8 cellular contexts compared by ENCODE assay signal in the genomic region with DNA sequence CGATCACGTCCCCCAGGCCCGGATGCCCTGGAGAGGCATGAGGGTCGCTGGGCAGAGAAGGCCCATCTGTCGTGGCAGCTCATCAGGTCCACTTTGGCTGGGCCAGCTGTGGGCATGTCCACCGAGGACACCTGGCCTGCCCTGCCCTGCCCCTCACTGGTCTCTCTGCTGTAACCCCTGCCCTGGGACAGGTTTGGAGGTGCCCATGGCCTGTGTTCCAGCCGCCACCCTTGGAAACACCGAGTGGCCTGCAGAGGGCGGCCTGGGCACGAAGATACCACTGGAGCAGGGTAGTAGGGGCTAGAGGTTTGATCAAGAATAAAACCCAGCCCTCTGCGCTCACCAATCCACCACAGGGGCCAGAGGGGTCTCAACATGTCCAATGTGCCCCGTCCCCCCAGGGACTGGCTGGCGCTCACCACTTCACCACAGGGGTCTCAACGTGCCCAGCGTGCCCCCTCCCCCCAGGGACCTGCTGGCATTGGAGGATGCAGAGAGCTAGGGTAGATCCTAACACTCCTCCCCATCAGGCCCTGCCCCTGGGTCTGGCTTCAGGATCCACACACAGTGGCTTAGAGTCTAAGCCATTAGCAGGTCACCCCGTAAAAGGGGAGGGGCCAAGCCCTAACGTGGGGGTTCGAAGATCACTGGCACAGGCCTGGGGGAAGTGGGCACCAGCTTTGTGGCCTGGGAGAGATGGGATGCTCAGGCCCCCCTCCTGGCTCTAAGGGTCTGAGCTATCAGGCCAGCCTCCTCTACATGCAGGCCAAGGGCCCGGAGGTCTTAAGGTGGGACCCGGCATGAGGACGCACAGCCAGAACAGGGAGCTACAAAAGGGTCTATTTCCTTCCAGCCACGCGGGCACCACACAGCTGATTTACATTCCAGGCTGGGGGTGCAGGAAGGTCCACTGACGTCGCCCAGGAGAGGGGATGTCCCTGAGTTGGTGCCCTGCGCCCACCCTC. TPM values are rescaled to one million over a fixed set of nuclear protein-coding genes. Genes with fewer than 3 reads are reported as not detected.
A peak's percentile ranks its signal among the peaks of the same experiment; 100 is the strongest.
DNase-seq lines count a peak whose midpoint lies in the region; ATAC-seq and TF ChIP-seq lines count a peak whose summit lies in the region.

No MANE protein-coding gene starts in this region.

- no peaks in the 10 kb centered on the region for H3K9me3 Mint-ChIP-seq in neural progenitor cell
- H3K9me3 Mint-ChIP-seq in type B pancreatic cell = no peaks in the 10 kb centered on the region

- H3K36me3 Mint-ChIP-seq in neural progenitor cell = no peaks in the 10 kb centered on the region
- no peaks in the 10 kb centered on the region for H3K36me3 Mint-ChIP-seq in type B pancreatic cell

- no peaks in the 10 kb centered on the region for H3K9me3 ChIP-seq in OCI-LY3 (ENCODE audit: insufficient read depth, low read length)
- H3K9me3 ChIP-seq in neural progenitor cell (ENCODE audit: low read depth) = no peaks in the 10 kb centered on the region

- H3K27me3 ChIP-seq in OCI-LY3 (ENCODE audit: low read depth, low read length) = no peaks in the 10 kb centered on the region
- H3K27me3 ChIP-seq in neural progenitor cell = no peaks in the 10 kb centered on the region

- H3K4me3 Mint-ChIP-seq in neural progenitor cell = peak overlapping the region; percentile 68
- peak overlapping the region; percentile 62 for H3K4me3 Mint-ChIP-seq in type B pancreatic cell

- H3F3A ChIP-seq in neural progenitor cell (ENCODE audit: low read depth) = peaks cover 23% of the 10 kb centered on the region

- H3K4me2 ChIP-seq in OCI-LY3 (ENCODE audit: low read length) (no peak overlapping the region), neural progenitor cell (peak overlapping the region; percentile 83)

- no peaks in the 10 kb centered on the region for H3K36me3 ChIP-seq in OCI-LY3 (replicated peaks; ENCODE audit: low read depth, low read length)
- no peaks in the 10 kb centered on the region for H3K36me3 ChIP-seq in neural progenitor cell

- H3K4me3 ChIP-seq in OCI-LY3 (ENCODE audit: low read length) = no peak overlapping the region
- no peak overlapping the region for H3K4me3 ChIP-seq in neural progenitor cell

- H3K27ac Mint-ChIP-seq in neural progenitor cell (no peak overlapping the region), type B pancreatic cell (no peak overlapping the region)

- TF ChIP-seq CTCF in OCI-LY3 (IDR thresholded peaks at IDR 0.05; ENCODE audit: low read depth, low read length) (peak; percentile 54), neural progenitor cell (IDR thresholded peaks at IDR 0.05) (peak; percentile 72), type B pancreatic cell (conservative IDR thresholded peaks at IDR 0.05) (peak; percentile 74)

- ATAC-seq in HG03280 (IDR thresholded peaks at IDR 0.05; ENCODE audit: unreplicated experiment) = no peak

- H2AFZ ChIP-seq in OCI-LY3 (ENCODE audit: low read depth, low read length) = no peak overlapping the region
- H2AFZ ChIP-seq in neural progenitor cell (replicated peaks) = no peak overlapping the region

- peaks cover 8% of the 10 kb centered on the region for H3K4me1 Mint-ChIP-seq in neural progenitor cell
- H3K4me1 Mint-ChIP-seq in type B pancreatic cell (ENCODE audit: unreplicated experiment) = no peaks in the 10 kb centered on the region

- H4K20me1 ChIP-seq in OCI-LY3 (ENCODE audit: insufficient read depth, low read length) (no peaks in the 10 kb centered on the region), neural progenitor cell (ENCODE audit: low read depth) (peaks cover 35% of the 10 kb centered on the region)

- H3K9ac ChIP-seq in OCI-LY3 (ENCODE audit: low read length) = no peak overlapping the region
- no peak overlapping the region for H3K9ac ChIP-seq in neural progenitor cell

- H3K27ac ChIP-seq in OCI-LY3 (ENCODE audit: low read length) (no peak overlapping the region), neural progenitor cell (no peak overlapping the region)

- peaks cover 15% of the 10 kb centered on the region; the same call in 1 of the 2 replicates for H3K4me1 ChIP-seq in OCI-LY3 (ENCODE audit: low read length)
- H3K4me1 ChIP-seq in neural progenitor cell = peaks cover 6% of the 10 kb centered on the region

- H3K27me3 Mint-ChIP-seq in neural progenitor cell (ENCODE audit: insufficient read depth, low read depth) (peaks cover 6% of the 10 kb centered on the region), type B pancreatic cell (no peaks in the 10 kb centered on the region)

- DNase-seq in SIG-M5 treated with dmso at 0.1 percent for 504 hours (lab: John Stamatoyannopoulos, UW; ENCODE audit: unreplicated experiment) (peak; percentile 59), SIG-M5 (lab: John Stamatoyannopoulos, UW) (no peak), fibroblast of gingiva (ENCODE audit: low read depth) (peak; percentile 55), neural progenitor cell (ENCODE audit: low spot score) (peak; percentile 83), type B pancreatic cell (ENCODE audit: extremely low spot score, unreplicated experiment) (no peak)
- peak; percentile 80 to 81 for DNase-seq in activated T-cell treated with anti-CD3 and anti-CD28 coated beads, Interleukin-2, amount 50 U/mL, for 48 hours

- H3K79me2 ChIP-seq in OCI-LY3 (ENCODE audit: low read length) = no peaks in the 10 kb centered on the region
- no peaks in the 10 kb centered on the region for H3K79me2 ChIP-seq in neural progenitor cell (ENCODE audit: low read depth)

RNA-seq across cellular contexts. Expression of gene HDAC10, which starts 1.3 kb away (rescaled TPM):
- total RNA-seq in neural progenitor cell (ENCODE audit: low replicate concordance) = 5.4 and 27.6 TPM in 2 replicates
- total RNA-seq in type B pancreatic cell (ENCODE audit: low replicate concordance) = 29.5 and 37.1 TPM in 2 replicates

RNA-seq across cellular contexts. Expression of gene TUBGCP6, which starts 7.5 kb away (rescaled TPM):
- total RNA-seq in neural progenitor cell (ENCODE audit: low replicate concordance) (16.9 and 44.6 TPM in 2 replicates), type B pancreatic cell (ENCODE audit: low replicate concordance) (43.0 and 51.4 TPM in 2 replicates)

RNA-seq across cellular contexts. Expression of gene MAPK12, which starts 9.1 kb away (rescaled TPM):
- total RNA-seq in neural progenitor cell (ENCODE audit: low replicate concordance) (18.7 and 28.4 TPM in 2 replicates), type B pancreatic cell (ENCODE audit: low replicate concordance) (11.4 and 31.3 TPM in 2 replicates)

RNA-seq across cellular contexts. Expression of gene MAPK11, which starts 17.8 kb away (rescaled TPM):
- total RNA-seq in neural progenitor cell (ENCODE audit: low replicate concordance) = 0.37 TPM in 1 of 2 replicates, not detected in the other
- 4.0 and 7.4 TPM in 2 replicates for total RNA-seq in type B pancreatic cell (ENCODE audit: low replicate concordance)

RNA-seq across cellular contexts. Expression of gene SELENOO, which starts 51.6 kb away (rescaled TPM):
- total RNA-seq in neural progenitor cell (ENCODE audit: low replicate concordance) (7.6 and 20.8 TPM in 2 replicates), type B pancreatic cell (ENCODE audit: low replicate concordance) (23.8 and 28.5 TPM in 2 replicates)

Comparison
In these comparisons a context has a peak if more than half of its experiments do, and no peak if none do; other contexts are left out.
1. DNase-seq: peak in SIG-M5 treated with dmso at 0.1 percent for 504 hours (single experiment), activated T-cell treated with anti-CD3 and anti-CD28 coated beads, Interleukin-2, amount 50 U/mL, for 48 hours (2 of 2), fibroblast of gingiva (single experiment) and neural progenitor cell (single experiment); none in SIG-M5 (single experiment) and type B pancreatic cell (single experiment).
2. Peak in every context shown above with its lines, with median percentiles within 50 percentile points of each other: CTCF ChIP-seq.